ENCODE assay signal across 9 cellular contexts in genomic region chr16:11497329-11497805, GRCh38.
DNase-seq lines count a peak whose midpoint lies in the region; ATAC-seq and TF ChIP-seq lines count a peak whose summit lies in the region.
"Had no signal": no experiment of that assay in that cellular context is flagged by ENCODE, and none has a peak within 500 bp of the region (broad histone marks: within the 10 kb centered on the region; RNA-seq: fewer than 3 reads in every experiment).

No MANE protein-coding gene starts in this region.

- no peaks in the 10 kb centered on the region for H3K9me2 ChIP-seq in Karpas-422 (replicated peaks; ENCODE audit: insufficient read depth, low read length)

- WGBS in right lobe of liver (ENCODE audit: insufficient coverage, low coverage, low lambda C conversion rate, missing lambda C conversion rate): 3% methylated on average over 4 of the region's 10 CpGs

- ATAC-seq in right lobe of liver (peak; percentile 82 to 92 (median 88)), HG03521 (IDR thresholded peaks at IDR 0.05; ENCODE audit: unreplicated experiment) (no peak), HG02970 (IDR thresholded peaks at IDR 0.05; ENCODE audit: low FRiP score, unreplicated experiment) (no peak)

- H3K4me1 Mint-ChIP-seq in dendritic cell treated with granulocyte-macrophage colony-stimulating factor and Interleukin-4, amounts not matched to agents 40 ng/mL and 50 ng/mL, for 4 days (ENCODE audit: low read depth): peaks cover 38% of the 10 kb centered on the region

- H3K36me3 Mint-ChIP-seq in dendritic cell treated with granulocyte-macrophage colony-stimulating factor and Interleukin-4, amounts not matched to agents 40 ng/mL and 50 ng/mL, for 4 days (ENCODE audit: low read depth): no peaks in the 10 kb centered on the region

- intact Hi-C loops in dendritic cell treated with granulocyte-macrophage colony-stimulating factor and Interleukin-4, amounts not matched to agents 40 ng/mL and 50 ng/mL, for 4 days (cut with micrococcal nuclease): no loop called here
- intact Hi-C loops in right lobe of liver (cut with DNase I): no loop called here

- TF ChIP-seq POLR2A in right lobe of liver (IDR thresholded peaks at IDR 0.05): peak; percentile 18

- H3K27ac Mint-ChIP-seq in dendritic cell treated with granulocyte-macrophage colony-stimulating factor and Interleukin-4, amounts not matched to agents 40 ng/mL and 50 ng/mL, for 4 days: peak overlapping the region; percentile 81
- H3K27ac Mint-ChIP-seq: activated B cell treated with CpG ODN at 0.5 μM for 24 hours had no signal

- H3K9ac ChIP-seq in Karpas-422 (ENCODE audit: low read length) (no peak overlapping the region), subcutaneous abdominal adipose tissue (ENCODE audit: low read length in 5 of 5) (peak overlapping the region in 2 of 5 donors; percentile 8 to 18)

- H3K9me3 Mint-ChIP-seq in dendritic cell treated with granulocyte-macrophage colony-stimulating factor and Interleukin-4, amounts not matched to agents 40 ng/mL and 50 ng/mL, for 4 days: no peaks in the 10 kb centered on the region

- H3K27ac ChIP-seq in Karpas-422 (ENCODE audit: low read length): no peak overlapping the region
- H3K27ac ChIP-seq in right lobe of liver: peak overlapping the region; percentile 9 to 71 (median 65)
- peak overlapping the region; percentile 72 for H3K27ac ChIP-seq in subcutaneous abdominal adipose tissue (ENCODE audit: low read depth, low read length)

- no peaks in the 10 kb centered on the region for H3K79me2 ChIP-seq in Karpas-422 (ENCODE audit: low read length)

- no peaks in the 10 kb centered on the region for H3K36me3 ChIP-seq in Karpas-422 (ENCODE audit: insufficient read depth, low read length)
- H3K36me3 ChIP-seq in right lobe of liver: no peaks in the 10 kb centered on the region
- no peaks in the 10 kb centered on the region for H3K36me3 ChIP-seq in subcutaneous abdominal adipose tissue (ENCODE audit: control insufficient read depth in 5 of 5, insufficient read depth in 5 of 5, low read length in 5 of 5)

- DNase-seq in DMS153 treated with DMSO at 0.1 percent for 48 hours (lab: John Stamatoyannopoulos, UW; ENCODE audit: unreplicated experiment): peak; percentile 95
- DNase-seq in Karpas-422: no peak
- DNase-seq in RPMI7951 (ENCODE audit: low read depth): peak; percentile 87
- DNase-seq in right lobe of liver: peak; percentile 93 to 96 (median 95)
- DNase-seq: activated B cell treated with CpG ODN at 0.5 μM for 24 hours had no signal

- no peak overlapping the region for H3K4me2 ChIP-seq in Karpas-422 (ENCODE audit: low read depth, low read length, poor library complexity, severe bottlenecking)

- H3K27me3 ChIP-seq in Karpas-422 (ENCODE audit: low read length): no peaks in the 10 kb centered on the region
- H3K27me3 ChIP-seq in right lobe of liver: no peaks in the 10 kb centered on the region
- H3K27me3 ChIP-seq in subcutaneous abdominal adipose tissue (ENCODE audit: control insufficient read depth in 5 of 5, insufficient read depth in 4 of 5, low read length in 5 of 5): no peaks in the 10 kb centered on the region

- H2AFZ ChIP-seq in Karpas-422 (ENCODE audit: low read length): peak overlapping the region; percentile 41; the same call in 1 of the 2 replicates

- H3K9me3 ChIP-seq in Karpas-422 (ENCODE audit: low read length) (no peaks in the 10 kb centered on the region), right lobe of liver (no peaks in the 10 kb centered on the region), subcutaneous abdominal adipose tissue (ENCODE audit: control insufficient read depth in 5 of 5, low read length in 5 of 5) (peaks cover 0 to 3% (median 0%) of the 10 kb centered on the region in 5 donors)

- H4K20me1 ChIP-seq in Karpas-422 (ENCODE audit: insufficient read depth, low read depth, low read length): no peaks in the 10 kb centered on the region

- TF ChIP-seq CTCF in right lobe of liver (IDR thresholded peaks at IDR 0.05): peak in 3 of 4 donors; percentile 6 to 27 (median 16)

- H3K27me3 Mint-ChIP-seq in dendritic cell treated with granulocyte-macrophage colony-stimulating factor and Interleukin-4, amounts not matched to agents 40 ng/mL and 50 ng/mL, for 4 days: peaks cover 7% of the 10 kb centered on the region
- H3K27me3 Mint-ChIP-seq: activated B cell treated with CpG ODN at 0.5 μM for 24 hours had no signal

- H3K4me3 Mint-ChIP-seq in dendritic cell treated with granulocyte-macrophage colony-stimulating factor and Interleukin-4, amounts not matched to agents 40 ng/mL and 50 ng/mL, for 4 days: peak overlapping the region; percentile 14
- H3K4me3 Mint-ChIP-seq: activated B cell treated with CpG ODN at 0.5 μM for 24 hours had no signal

- H3K4me3 ChIP-seq in Karpas-422 (ENCODE audit: low read length) (no peak overlapping the region), right lobe of liver (no peak overlapping the region), subcutaneous abdominal adipose tissue (ENCODE audit: low read depth in 1 of 5, low read length in 5 of 5) (peak overlapping the region in 3 of 5 donors; percentile 8 to 49 (median 22))

- H3K4me1 ChIP-seq in Karpas-422 (ENCODE audit: low read length) (peaks cover 33% of the 10 kb centered on the region), right lobe of liver (peaks cover 0 to 24% (median 13%) of the 10 kb centered on the region in 4 donors), subcutaneous abdominal adipose tissue (ENCODE audit: control insufficient read depth in 5 of 5, insufficient read depth in 5 of 5, low read length in 5 of 5) (peaks cover 7 to 40% (median 32%) of the 10 kb centered on the region in 5 donors)

Comparison
In these comparisons a context has a peak if more than half of its experiments do, and no peak if none do; other contexts are left out.
1. H3K4me3 ChIP-seq: peak in subcutaneous abdominal adipose tissue (3 of 5); none in Karpas-422 (single experiment) and right lobe of liver (0 of 3).
2. ATAC-seq: peak in right lobe of liver (4 of 4); none in HG03521 (single experiment) and HG02970 (single experiment).